1 cellular context compared by ENCODE assay signal in genomic region chr1:68346192-68346808, GRCh38.
TF ChIP-seq lines count a peak whose summit lies in the region.

No MANE protein-coding gene starts in this region.

TF ChIP-seq in K562, 482 proteins besides CTCF, POLR2A, EP300 and RAD21 (continued from another document):
- TF ChIP-seq ZBTB40 (IDR thresholded peaks at IDR 0.05) (no peak), ZBTB40 (CRISPR knock-in tag; IDR thresholded peaks at IDR 0.05) (no peak), NR1H2 (CRISPR knock-in tag; IDR thresholded peaks at IDR 0.05) (no peak), ZNF274 (IDR thresholded peaks at IDR 0.05; ENCODE audit: borderline replicate concordance, low read depth, low read length) (no peak), MYC (IDR thresholded peaks at IDR 0.05; ENCODE audit: low read depth, low read length) (no peak), MYC (CRISPR knock-in tag; IDR thresholded peaks at IDR 0.05; ENCODE audit: borderline replicate concordance, low read depth) (no peak), TRIM28 (IDR thresholded peaks at IDR 0.05) (no peak), IRF9 (tag; IDR thresholded peaks at IDR 0.05) (no peak), SRF (CRISPR knock-in tag; IDR thresholded peaks at IDR 0.05) (no peak), KHSRP (IDR thresholded peaks at IDR 0.05) (no peak), ESRRA (IDR thresholded peaks at IDR 0.05; ENCODE audit: borderline replicate concordance, low read depth) (no peak)
